Comparison of ENCODE assay signal across 15 cellular contexts in genomic region chr2:12127639-12128038, GRCh38.
DNase-seq lines count a peak whose midpoint lies in the region; ATAC-seq and TF ChIP-seq lines count a peak whose summit lies in the region.
"Had no signal": no experiment of that assay in that cellular context is flagged by ENCODE, and none has a peak within 500 bp of the region (broad histone marks: within the 10 kb centered on the region; RNA-seq: fewer than 3 reads in every experiment).

No MANE protein-coding gene starts in this region.

- H3K27ac Mint-ChIP-seq in CD4-positive, alpha-beta memory T cell, result peak overlapping the region; percentile 68 to 92 (median 76)
- peak overlapping the region in 5 of 6 donors; percentile 41 to 89 (median 61) for H3K27ac Mint-ChIP-seq in immature natural killer cell

- POLR2A ChIA-PET in CD4-positive, alpha-beta memory T cell (lab: Charles Lee; ENCODE audit: partially characterized antibody), result interaction anchor here (0.6 to 1.9 kb wide), 5 partner anchors 13 to 689 kb away, joined by 3 to 11 read pairs (median 3); partner anchors contain the start of gene TRIB2
- POLR2A ChIA-PET in OCI-LY7 (lab: Charles Lee), result interaction anchor here (0.8 to 2.3 kb wide), 6 partner anchors 8 to 590 kb away, joined by 3 to 8 read pairs (median 4); partner anchors contain the start of gene TRIB2

- peaks cover 0 to 15% (median 10%) of the 10 kb centered on the region in 4 donors for H3K4me1 Mint-ChIP-seq in CD4-positive, alpha-beta memory T cell
- no peaks in the 10 kb centered on the region for H3K4me1 Mint-ChIP-seq in immature natural killer cell

- peak in 4 of 5 donors; percentile 32 to 43 (median 38) for DNase-seq in CD4-positive, alpha-beta memory T cell
- DNase-seq in OCI-LY7 (ENCODE audit: low spot score), result peak; percentile 72
- DNase-seq in immature natural killer cell, result peak; percentile 10 to 39 (median 32)
- no peak for DNase-seq in left ventricle myocardium superior
- DNase-seq in NCI-H1105 (lab: John Stamatoyannopoulos, UW), result no peak
- DNase-seq: activated effector memory CD4-positive, alpha-beta T cell treated with anti-CD3 and anti-CD28 coated beads, Interleukin-2, amount 50 U/mL, for 16 hours; HCEC 1CT; NCI-H1436; NCI-H524; SIG-M5 had no signal

- no peaks in the 10 kb centered on the region for H3K9me3 Mint-ChIP-seq in CD4-positive, alpha-beta memory T cell
- H3K9me3 Mint-ChIP-seq in immature natural killer cell, result no peaks in the 10 kb centered on the region

- TF ChIP-seq CTCF in OCI-LY7 (conservative IDR thresholded peaks at IDR 0.05; ENCODE audit: low read length), result no peak

- no peaks in the 10 kb centered on the region for H3K9me2 ChIP-seq in OCI-LY7 (ENCODE audit: insufficient read depth, low read length)

- peaks cover 45% of the 10 kb centered on the region for H3K4me1 ChIP-seq in CD4-positive, alpha-beta memory T cell (ENCODE audit: insufficient read depth, low read length)
- peaks cover 34% of the 10 kb centered on the region for H3K4me1 ChIP-seq in OCI-LY7 (ENCODE audit: insufficient read depth, low read length, poor library complexity, severe bottlenecking)
- H3K4me1 ChIP-seq: prostate gland had no signal

- H2AFZ ChIP-seq in OCI-LY7 (ENCODE audit: low read length), result peak overlapping the region; percentile 94

- intact Hi-C loops in CD4-positive, alpha-beta memory T cell (cut with micrococcal nuclease), result loop anchor here (1.0 to 2.0 kb wide), 2 partner anchors 17 to 589 kb away; partner anchors contain the start of gene TRIB2
- intact Hi-C loops in OCI-LY7 (cut with micrococcal nuclease; ENCODE audit: unreplicated experiment) (loop anchor here (1.0 to 5.0 kb wide), 3 partner anchors 80 to 590 kb away; partner anchors contain the start of gene TRIB2), left ventricle myocardium superior (cut with micrococcal nuclease) (no loop called here)

- H3K4me3 Mint-ChIP-seq in CD4-positive, alpha-beta memory T cell, result peak overlapping the region in 4 of 8 donors; percentile 62 to 88 (median 81)
- peak overlapping the region in 3 of 5 donors; percentile 70 to 79 (median 78) for H3K4me3 Mint-ChIP-seq in immature natural killer cell

- peak overlapping the region; percentile 0 to 10 for H3K4me3 ChIP-seq in CD4-positive, alpha-beta memory T cell (ENCODE audit: low read length in 2 of 2)
- peak overlapping the region; percentile 35 for H3K4me3 ChIP-seq in OCI-LY7 (ENCODE audit: low read depth, low read length, poor library complexity, severe bottlenecking)
- H3K4me3 ChIP-seq: prostate gland had no signal

- H3K4me2 ChIP-seq in OCI-LY7 (ENCODE audit: low read length), result peak overlapping the region; percentile 59

- H3K27ac ChIP-seq in CD4-positive, alpha-beta memory T cell (ENCODE audit: low read depth, low read length), result peak overlapping the region; percentile 50
- peak overlapping the region; percentile 58 for H3K27ac ChIP-seq in OCI-LY7 (ENCODE audit: low read depth, low read length, poor library complexity, severe bottlenecking)
- H3K27ac ChIP-seq: prostate gland, VCaP had no signal

- H3K9me3 ChIP-seq in CD4-positive, alpha-beta memory T cell (ENCODE audit: control insufficient read depth in 1 of 2, low read length in 2 of 2), result no peaks in the 10 kb centered on the region
- no peaks in the 10 kb centered on the region; the same call in 1 of the 2 replicates for H3K9me3 ChIP-seq in OCI-LY7 (ENCODE audit: low read length)
- H3K9me3 ChIP-seq: prostate gland had no signal

- CTCF ChIA-PET in CD4-positive, alpha-beta memory T cell (lab: Charles Lee; ENCODE audit: partially characterized antibody), result interaction anchor here (0.8 to 2.3 kb wide), 2 partner anchors 84 to 589 kb away, joined by 3 to 9 read pairs; partner anchors contain the start of gene TRIB2
- CTCF ChIA-PET in OCI-LY7 (lab: Charles Lee; ENCODE audit: unreplicated experiment), result interaction anchor here (1.2 kb wide), 1 partner anchor 82 kb away, joined by 3 read pairs; no protein-coding TSS in a partner anchor

- H3K36me3 Mint-ChIP-seq in CD4-positive, alpha-beta memory T cell, result no peaks in the 10 kb centered on the region
- peaks cover 0 to 6% (median 0%) of the 10 kb centered on the region in 3 donors for H3K36me3 Mint-ChIP-seq in immature natural killer cell

- H3K27me3 Mint-ChIP-seq in CD4-positive, alpha-beta memory T cell, result no peaks in the 10 kb centered on the region
- H3K27me3 Mint-ChIP-seq in immature natural killer cell (ENCODE audit: low read depth in 3 of 3), result peaks cover 0 to 3% (median 0%) of the 10 kb centered on the region in 3 donors

- BruUV-seq in OCI-LY7 (replicated peaks; lab: Mats Ljungman, UMichigan), result no TSS peak

- no peaks in the 10 kb centered on the region for H3K27me3 ChIP-seq in CD4-positive, alpha-beta memory T cell (ENCODE audit: insufficient read depth, low read length)

- ATAC-seq in GM18907 (IDR thresholded peaks at IDR 0.05; ENCODE audit: unreplicated experiment) (peak; percentile 60), GM19467 (IDR thresholded peaks at IDR 0.05; ENCODE audit: unreplicated experiment) (no peak), left ventricle myocardium superior (no peak), HG03342 (IDR thresholded peaks at IDR 0.05; ENCODE audit: unreplicated experiment) (no peak)

- H3K36me3 ChIP-seq in CD4-positive, alpha-beta memory T cell (ENCODE audit: insufficient read depth, low read length), result no peaks in the 10 kb centered on the region
- H3K36me3 ChIP-seq in OCI-LY7 (ENCODE audit: insufficient read depth, low read length), result no peaks in the 10 kb centered on the region
- H3K36me3 ChIP-seq: prostate gland had no signal

- H4K20me1 ChIP-seq in OCI-LY7 (ENCODE audit: insufficient read depth, low read length), result no peaks in the 10 kb centered on the region

- no peaks in the 10 kb centered on the region for H3K79me2 ChIP-seq in OCI-LY7 (ENCODE audit: insufficient read depth, low read depth, low read length)

Comparison
In these comparisons a context has a peak if more than half of its experiments do, and no peak if none do; other contexts are left out.
1. DNase-seq: peak in CD4-positive, alpha-beta memory T cell (4 of 5), OCI-LY7 (single experiment) and immature natural killer cell (3 of 3); none in left ventricle myocardium superior (single experiment) and NCI-H1105 (single experiment).